ENCODE assay signal across 9 cellular contexts in genomic region chr10:30456262-30456661, GRCh38. TPM values are rescaled to one million over a fixed set of nuclear protein-coding genes. Genes with fewer than 3 reads are reported as not detected.
DNase-seq lines count a peak whose midpoint lies in the region; ATAC-seq and FAIRE-seq lines count a peak whose summit lies in the region.
"Had no signal": no experiment of that assay in that cellular context is flagged by ENCODE, and none has a peak within 500 bp of the region (broad histone marks: within the 10 kb centered on the region; RNA-seq: fewer than 3 reads in every experiment).

No MANE protein-coding gene starts in this region.

- no peaks in the 10 kb centered on the region for H3K9me3 Mint-ChIP-seq in activated naive CD8-positive, alpha-beta T cell treated with anti-CD3 and anti-CD28 coated beads, Interleukin-2, amount 10 ng/mL, durations not matched to agents 7 days and 5 days

- H3K4me3 ChIP-seq in ACC112 (ENCODE audit: low read depth, low read length) = no peak overlapping the region
- H3K4me3 ChIP-seq in small intestine (ENCODE audit: low read depth in 1 of 2, low read length in 2 of 2) = no peak overlapping the region

- peaks cover 51% of the 10 kb centered on the region for H3K36me3 Mint-ChIP-seq in activated naive CD8-positive, alpha-beta T cell treated with anti-CD3 and anti-CD28 coated beads, Interleukin-2, amount 10 ng/mL, durations not matched to agents 7 days and 5 days

- peak overlapping the region; percentile 88 for H3K27ac Mint-ChIP-seq in activated naive CD8-positive, alpha-beta T cell treated with anti-CD3 and anti-CD28 coated beads, Interleukin-2, amount 10 ng/mL, durations not matched to agents 7 days and 5 days

- no peaks in the 10 kb centered on the region for H3K9me3 ChIP-seq in small intestine (ENCODE audit: control insufficient read depth, low read depth)

- no peak overlapping the region for H2AFZ ChIP-seq in ACC112 (ENCODE audit: low read length, unreplicated experiment)

- H3K4me3 Mint-ChIP-seq in activated naive CD8-positive, alpha-beta T cell treated with anti-CD3 and anti-CD28 coated beads, Interleukin-2, amount 10 ng/mL, durations not matched to agents 7 days and 5 days = peak overlapping the region; percentile 74

- POLR2A ChIA-PET in activated naive CD8-positive, alpha-beta T cell treated with anti-CD3 and anti-CD28 coated beads, Interleukin-2, amount 10 ng/mL, durations not matched to agents 7 days and 5 days (lab: Charles Lee) = interaction anchor here (0.6 to 3.1 kb wide), 14 partner anchors 8 to 76 kb away, joined by 3 to 28 read pairs (median 4); partner anchors contain the start of gene MAP3K8

- no peaks in the 10 kb centered on the region for H3K79me2 ChIP-seq in ACC112 (ENCODE audit: control insufficient read depth, insufficient read depth, low read length, unreplicated experiment)

- no peak for FAIRE-seq in small intestine (lab: Jason Lieb, UNC)
- FAIRE-seq: G401.6 had no signal

- H3K27ac ChIP-seq in ACC112 (ENCODE audit: low read depth, low read length) (peak overlapping the region; percentile 93; the same call in 1 of the 2 replicates), small intestine (ENCODE audit: low read depth in 1 of 2, low read length in 1 of 2) (peak overlapping the region in 1 of 2 donors; percentile 68)

- no peaks in the 10 kb centered on the region for H3K27me3 ChIP-seq in ACC112 (ENCODE audit: insufficient read depth, low read length)
- no peaks in the 10 kb centered on the region for H3K27me3 ChIP-seq in small intestine (ENCODE audit: control insufficient read depth in 2 of 2, insufficient read depth in 2 of 2, low read length in 2 of 2)

- H3K4me1 Mint-ChIP-seq in activated naive CD8-positive, alpha-beta T cell treated with anti-CD3 and anti-CD28 coated beads, Interleukin-2, amount 10 ng/mL, durations not matched to agents 7 days and 5 days = peaks cover 29% of the 10 kb centered on the region

- H3K4me1 ChIP-seq in ACC112 (ENCODE audit: control insufficient read depth, insufficient read depth, low read length, unreplicated experiment) (peaks cover 25% of the 10 kb centered on the region), small intestine (ENCODE audit: control insufficient read depth in 2 of 2, insufficient read depth in 1 of 2, low read depth in 1 of 2, low read length in 1 of 2) (peaks cover 0 to 6% of the 10 kb centered on the region in 2 donors)

- no peaks in the 10 kb centered on the region for H3K27me3 Mint-ChIP-seq in activated naive CD8-positive, alpha-beta T cell treated with anti-CD3 and anti-CD28 coated beads, Interleukin-2, amount 10 ng/mL, durations not matched to agents 7 days and 5 days

- peaks cover 22% of the 10 kb centered on the region for H3K36me3 ChIP-seq in ACC112 (ENCODE audit: insufficient read depth, low read length)
- H3K36me3 ChIP-seq in small intestine (ENCODE audit: control insufficient read depth in 2 of 2, insufficient read depth in 2 of 2, low read length in 2 of 2) = peaks cover 7 to 9% of the 10 kb centered on the region in 2 donors

- 49 to 67% (median 54%) methylated on average over 4 of the region's 4 CpGs for WGBS in small intestine, 3 donors

- peak; percentile 45 for DNase-seq in activated naive CD8-positive, alpha-beta T cell treated with anti-CD3 and anti-CD28 coated beads, Interleukin-2, amount 10 ng/mL, durations not matched to agents 7 days and 5 days
- DNase-seq in small intestine (peak; percentile 49), AG20443 (ENCODE audit: low spot score) (no peak), DMS153 treated with DMSO at 0.1 percent for 48 hours (lab: John Stamatoyannopoulos, UW; ENCODE audit: unreplicated experiment) (no peak), DMS53 (lab: John Stamatoyannopoulos, UW) (no peak)

- peak; percentile 74 for ATAC-seq in GM19328 (IDR thresholded peaks at IDR 0.05; ENCODE audit: unreplicated experiment)
- ATAC-seq in HG03442 (IDR thresholded peaks at IDR 0.05; ENCODE audit: unreplicated experiment) = peak; percentile 57
- ATAC-seq in activated naive CD8-positive, alpha-beta T cell treated with anti-CD3 and anti-CD28 coated beads, Interleukin-2, amount 10 ng/mL, durations not matched to agents 7 days and 5 days (ENCODE audit: low read depth) = peak; percentile 82

RNA-seq across cellular contexts. Expression of gene MAP3K8, which starts 22.3 kb away (rescaled TPM):
- total RNA-seq in activated naive CD8-positive, alpha-beta T cell treated with anti-CD3 and anti-CD28 coated beads, Interleukin-2, amount 10 ng/mL, durations not matched to agents 7 days and 5 days = 10 to 100 TPM; 27.7 to 28.3 TPM
- polyA plus RNA-seq in small intestine = 10 to 100 TPM in 1 of 3 donors, 1 to 10 TPM in 2; 1.8 to 10.9 (median 6.2) TPM

Comparison
In these comparisons a context has a peak if more than half of its experiments do, and no peak if none do; other contexts are left out.
1. DNase-seq: peak in activated naive CD8-positive, alpha-beta T cell treated with anti-CD3 and anti-CD28 coated beads, Interleukin-2, amount 10 ng/mL, durations not matched to agents 7 days and 5 days (single experiment) and small intestine (single experiment); none in AG20443 (single experiment), DMS153 treated with DMSO at 0.1 percent for 48 hours (single experiment) and DMS53 (single experiment).
2. Peak in every context shown above with its lines, with median percentiles within 50 percentile points of each other: ATAC-seq.